In the genomic region with DNA sequence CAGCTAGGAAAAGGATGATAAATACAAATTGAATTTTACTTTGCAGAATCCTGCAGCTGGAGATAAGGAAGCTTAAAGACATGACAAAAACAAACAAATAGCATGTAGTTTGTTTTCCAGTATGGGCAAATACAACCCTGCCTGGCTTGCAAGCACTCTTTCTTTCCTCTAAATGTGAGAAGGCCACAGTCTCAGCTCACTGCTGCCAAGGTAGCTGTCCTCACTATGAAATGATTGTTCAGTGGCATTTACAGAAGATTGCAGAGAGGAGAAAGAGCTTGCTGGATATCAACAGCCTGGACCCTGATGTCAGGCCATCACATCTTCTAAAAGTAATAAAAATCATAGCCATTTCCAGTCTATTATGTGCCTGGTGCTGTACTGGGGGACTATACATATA, we compare ENCODE assay signal across 33 cellular contexts.
"Had no signal": no experiment of that assay in that cellular context is flagged by ENCODE, and none has a peak within 500 bp of the region (broad histone marks: within the 10 kb centered on the region; RNA-seq: fewer than 3 reads in every experiment).

No MANE protein-coding gene starts in this region.

- FAIRE-seq: astrocyte, bronchial epithelial cell had no signal

- DNase-seq: activated effector memory CD4-positive, alpha-beta T cell treated with anti-CD3 and anti-CD28 coated beads, Interleukin-2, amount 50 U/mL, for 16 hours; activated effector memory CD4-positive, alpha-beta T cell treated with Interleukin-2 at 50 U/mL for 16 hours; activated gamma-delta T cell; activated gamma-delta T cell treated with Interleukin-2 at 50 U/mL for 16 hours; activated naive CD4-positive, alpha-beta T cell; activated naive CD4-positive, alpha-beta T cell treated with anti-CD3 and anti-CD28 coated beads for 36 hours; activated naive CD4-positive, alpha-beta T cell treated with anti-CD3 and anti-CD28 coated beads, Interleukin-2, amount 10 ng/mL, durations not matched to agents 7 days and 5 days; activated naive CD4-positive, alpha-beta T cell treated with anti-CD3 and anti-CD28 coated beads, Interleukin-2, amount 50 U/mL, for 16 hours; activated naive CD4-positive, alpha-beta T cell treated with Interleukin-2 at 50 U/mL for 16 hours; activated naive CD8-positive, alpha-beta T cell treated with anti-CD3 and anti-CD28 coated beads for 36 hours; activated naive CD8-positive, alpha-beta T cell treated with anti-CD3 and anti-CD28 coated beads, Interleukin-2, amount 10 ng/mL, durations not matched to agents 7 days and 5 days; activated naive CD8-positive, alpha-beta T cell treated with anti-CD3 and anti-CD28 coated beads, Interleukin-2, amount 50 U/mL, for 24 hours; activated T-cell treated with anti-CD3 and anti-CD28 coated beads, Interleukin-2, amount 50 U/mL, for 24 hours; activated T-cell treated with anti-CD3 and anti-CD28 coated beads, Interleukin-2, amount 50 U/mL, for 4 hours; activated T-cell treated with anti-CD3 and anti-CD28 coated beads, Interleukin-2, amount 50 U/mL, for 48 hours; activated T-cell treated with anti-CD3 and anti-CD28 coated beads, Interleukin-2, amount 50 U/mL, for 72 hours; adrenal gland; amniotic stem cell; amygdala; anterior cingulate cortex; aorta; body of pancreas; brain microvascular endothelial cell; caudate nucleus; central memory CD4-positive, alpha-beta T cell; cerebellar nuclear complex had no signal

- H3K4me3 ChIP-seq: adrenal gland, ascending aorta, body of pancreas, breast epithelium, cardiac muscle cell had no signal

- ATAC-seq: activated naive CD4-positive, alpha-beta T cell treated with anti-CD3 and anti-CD28 coated beads, Interleukin-2, amount 50 U/mL, for 72 hours; activated naive CD8-positive, alpha-beta T cell treated with anti-CD3 and anti-CD28 coated beads, Interleukin-2, amount 50 U/mL, for 24 hours; activated T-cell treated with anti-CD3 and anti-CD28 coated beads, Interleukin-2, amount 50 U/mL, for 4 hours; activated T-cell treated with anti-CD3 and anti-CD28 coated beads, Interleukin-2, amount 50 U/mL, for 72 hours; activated T-helper 17 cell treated with anti-CD3 and anti-CD28 coated beads, Interleukin-2, amount 50 U/mL, for 72 hours; body of pancreas had no signal

- H3K4me1 ChIP-seq: adrenal gland, ascending aorta, body of pancreas, breast epithelium had no signal

- H3K27me3 ChIP-seq: adrenal gland, ascending aorta, body of pancreas, brain microvascular endothelial cell, breast epithelium, cardiac muscle cell had no signal

- H3K36me3 ChIP-seq: adrenal gland, ascending aorta, brain microvascular endothelial cell, breast epithelium, cardiac muscle cell had no signal

- H3K27ac ChIP-seq: adrenal gland, ascending aorta, body of pancreas, brain microvascular endothelial cell, breast epithelium, cardiac muscle cell had no signal

- H3K9me3 ChIP-seq: adrenal gland, body of pancreas had no signal
